In genomic region chr5:153476767-153477166, GRCh38 we compare ENCODE assay signal across 12 cellular contexts. TPM values are rescaled to one million over a fixed set of nuclear protein-coding genes. Genes with fewer than 3 reads are reported as not detected.
DNase-seq lines count a peak whose midpoint lies in the region; ATAC-seq and TF ChIP-seq lines count a peak whose summit lies in the region.
"Had no signal": no experiment of that assay in that cellular context is flagged by ENCODE, and none has a peak within 500 bp of the region (broad histone marks: within the 10 kb centered on the region; RNA-seq: fewer than 3 reads in every experiment).

No MANE protein-coding gene starts in this region.

- H3K36me3 Mint-ChIP-seq in T-helper 17 cell (ENCODE audit: low read depth), result no peaks in the 10 kb centered on the region
- H3K36me3 Mint-ChIP-seq: activated naive CD8-positive, alpha-beta T cell had no signal

- H3K4me3 Mint-ChIP-seq in T-helper 17 cell, result no peak overlapping the region
- H3K4me3 Mint-ChIP-seq: activated naive CD8-positive, alpha-beta T cell; natural killer cell treated with Interleukin-12 subunit alpha and Interleukin-12 subunit beta and Interleukin-15 and Interleukin-18, amount 100 ng/mL, for 72 hours had no signal

- H3K27me3 Mint-ChIP-seq in T-helper 17 cell, result no peaks in the 10 kb centered on the region

- H3K27me3 ChIP-seq in GM23248 (replicated peaks; ENCODE audit: insufficient read depth), result no peaks in the 10 kb centered on the region

- H3K27ac Mint-ChIP-seq in T-helper 17 cell, result no peak overlapping the region
- H3K27ac Mint-ChIP-seq: activated naive CD8-positive, alpha-beta T cell; natural killer cell treated with Interleukin-12 subunit alpha and Interleukin-12 subunit beta and Interleukin-15 and Interleukin-18, amount 100 ng/mL, for 72 hours had no signal

- in situ Hi-C loops in GM23248 (cut with MboI), result loop anchor here (25.0 kb wide), 1 partner anchor 914 kb away; no protein-coding TSS in a partner anchor

- peak overlapping the region; percentile 16; the same call in 1 of the 2 replicates for H2AFZ ChIP-seq in GM23248

- ATAC-seq in T-helper 17 cell, result no peak
- ATAC-seq in HG03159 (IDR thresholded peaks at IDR 0.05; ENCODE audit: unreplicated experiment), result no peak
- ATAC-seq: natural killer cell treated with Interleukin-12 subunit alpha and Interleukin-12 subunit beta and Interleukin-15 and Interleukin-18, amount 100 ng/mL, for 72 hours had no signal

- H3F3A ChIP-seq in GM23248 (ENCODE audit: insufficient read depth), result no peaks in the 10 kb centered on the region

- no peaks in the 10 kb centered on the region for H3K79me2 ChIP-seq in GM23248 (ENCODE audit: insufficient read depth)

- H3K36me3 ChIP-seq in GM23248 (ENCODE audit: low read depth), result no peaks in the 10 kb centered on the region

- H3K4me1 ChIP-seq in GM23248 (ENCODE audit: insufficient read depth), result peaks cover 18% of the 10 kb centered on the region

- WGBS in GM23248 (ENCODE audit: low coverage in 1 of 2, low lambda C conversion rate in 2 of 2, missing lambda C conversion rate in 2 of 2), 2 experiments, result 0 to 3% methylated on average over 1 of the region's 1 CpG

- no peak overlapping the region for H3K27ac ChIP-seq in GM23248

- peak; percentile 58 for TF ChIP-seq CTCF in epithelial cell of proximal tubule (conservative IDR thresholded peaks at IDR 0.05; ENCODE audit: low read depth, low read length)

- H3K4me1 Mint-ChIP-seq in T-helper 17 cell, result no peaks in the 10 kb centered on the region

- no peaks in the 10 kb centered on the region for H4K20me1 ChIP-seq in GM23248 (ENCODE audit: insufficient read depth)

- H3K9ac ChIP-seq in GM23248, result no peak overlapping the region

- no peaks in the 10 kb centered on the region for H3K9me3 ChIP-seq in GM23248 (ENCODE audit: low read depth)
- H3K9me3 ChIP-seq in T-helper 17 cell (ENCODE audit: control insufficient read depth, low read length, poor library complexity, severe bottlenecking), result no peaks in the 10 kb centered on the region

- H3K4me3 ChIP-seq in GM23248 (no peak overlapping the region), epithelial cell of proximal tubule (ENCODE audit: low read depth, low read length) (no peak overlapping the region)

- H3K9me2 ChIP-seq in GM23248 (ENCODE audit: insufficient read depth), result no peaks in the 10 kb centered on the region

- H3K4me2 ChIP-seq in GM23248 (ENCODE audit: unreplicated experiment), result no peak overlapping the region

- DNase-seq in GM23248 (peak; percentile 84), RPMI7951 (ENCODE audit: low read depth) (peak; percentile 68), epithelial cell of proximal tubule (ENCODE audit: low read depth) (peak; percentile 73), non-pigmented ciliary epithelial cell (ENCODE audit: low read depth) (peak; percentile 93), T-helper 17 cell (no peak)
- no peak for DNase-seq in stimulated activated CD4-positive, alpha-beta T cell treated with anti-CD3 and anti-CD28 coated beads, Interleukin-2, amount 100 ng/mL, for 24 hours
- DNase-seq in activated naive CD4-positive, alpha-beta T cell treated with anti-CD3 and anti-CD28 coated beads, Interleukin-2, amount 50 U/mL, for 16 hours, result no peak
- DNase-seq: NCI-H146, T-helper 1 cell had no signal

RNA-seq across cellular contexts. Expression of gene GRIA1, which starts 13.7 kb away (rescaled TPM):
- 0.11 and 0.76 TPM in 2 replicates for total RNA-seq in GM23248 (2014; rRNA removed; shearing (Covaris generic))
- polyA plus RNA-seq in GM23248 (2016; fragmentation: Nextera tagmentation; extraction: Ambion mirVana), result 0.04 and 0.13 TPM in 2 replicates
- total RNA-seq in RPMI7951 (2014; rRNA removed; shearing (Covaris generic)), result 0.29 TPM in 1 of 2 replicates, not detected in the other
- total RNA-seq in epithelial cell of proximal tubule, result not detected in 2 replicates
- not detected for total RNA-seq in T-helper 17 cell
- total RNA-seq: natural killer cell treated with Interleukin-12 subunit alpha and Interleukin-12 subunit beta and Interleukin-15 and Interleukin-18, amount 100 ng/mL, for 72 hours had no signal

Comparison
In these comparisons a context has a peak if more than half of its experiments do, and no peak if none do; other contexts are left out.
1. DNase-seq: peak in GM23248 (single experiment), RPMI7951 (single experiment), epithelial cell of proximal tubule (single experiment) and non-pigmented ciliary epithelial cell (single experiment); none in T-helper 17 cell (0 of 3), stimulated activated CD4-positive, alpha-beta T cell treated with anti-CD3 and anti-CD28 coated beads, Interleukin-2, amount 100 ng/mL, for 24 hours (0 of 2) and activated naive CD4-positive, alpha-beta T cell treated with anti-CD3 and anti-CD28 coated beads, Interleukin-2, amount 50 U/mL, for 16 hours (single experiment).